ENCODE assay signal across 20 cellular contexts in genomic region chr5:181054871-181055494, GRCh38. TPM values are rescaled to one million over a fixed set of nuclear protein-coding genes. Genes with fewer than 3 reads are reported as not detected.
DNase-seq lines count a peak whose midpoint lies in the region; ATAC-seq and TF ChIP-seq lines count a peak whose summit lies in the region.
"Had no signal": no experiment of that assay in that cellular context is flagged by ENCODE, and none has a peak within 500 bp of the region (broad histone marks: within the 10 kb centered on the region; RNA-seq: fewer than 3 reads in every experiment).

No MANE protein-coding gene starts in this region.

- DNase-seq in CD4-positive, alpha-beta T cell = no peak
- DNase-seq in GM10266 (ENCODE audit: extremely low spot score) = peak; percentile 32
- no peak for DNase-seq in activated B cell treated with CpG ODN at 0.5 μM for 24 hours
- DNase-seq in naive B cell = no peak
- DNase-seq in LoVo (ENCODE audit: low spot score) = no peak
- DNase-seq in DMS153 (lab: John Stamatoyannopoulos, UW) = no peak
- DNase-seq in Ammon's horn (ENCODE audit: low spot score) = no peak
- DNase-seq in neuronal stem cell (ENCODE audit: low spot score) = no peak
- DNase-seq: activated CD4-positive, alpha-beta T cell treated with anti-CD3 and anti-CD28 coated beads, Interleukin-2, amount 10 ng/mL, durations not matched to agents 7 days and 5 days; activated CD8-positive, alpha-beta memory T cell treated with anti-CD3 and anti-CD28 coated beads, Interleukin-2, amount 50 U/mL, for 48 hours; anterior cingulate cortex; cerebellar nuclear complex; effector CD4-positive, alpha-beta T cell; NCI-H1694 treated with DMSO at 0.1 percent for 48 hours; NCI-H226; stimulated activated CD4-positive, alpha-beta T cell treated with anti-CD3 and anti-CD28 coated beads, Interleukin-2, amount 100 ng/mL, for 24 hours had no signal

- no peak overlapping the region for H3K23ac ChIP-seq in neuronal stem cell (ENCODE audit: low read depth, low read length, poor library complexity)

- intact Hi-C loops in CD4-positive, alpha-beta T cell (cut with DNase I, micrococcal nuclease) = no loop called here
- intact Hi-C loops in activated B cell treated with CpG ODN at 0.5 μM for 24 hours (cut with micrococcal nuclease) = loop anchor here (5.0 kb wide), 1 partner anchor 102 kb away; no protein-coding TSS in a partner anchor

- no peak overlapping the region for H3K18ac ChIP-seq in neuronal stem cell (ENCODE audit: low read length)

- no peak overlapping the region for H4K8ac ChIP-seq in neuronal stem cell (ENCODE audit: low read depth, low read length)

- H3K79me1 ChIP-seq in neuronal stem cell (ENCODE audit: low read depth, low read length) = no peaks in the 10 kb centered on the region

- H3K36me3 ChIP-seq in neuronal stem cell (replicated peaks in 1 of 2; ENCODE audit: control insufficient read depth in 2 of 2, insufficient read depth in 2 of 2, low read length in 2 of 2) = peaks cover 0 to 2% of the 10 kb centered on the region in 2 donors
- H3K36me3 ChIP-seq: tibial nerve had no signal

- H2BK15ac ChIP-seq in neuronal stem cell (ENCODE audit: low read length) = no peak overlapping the region

- H2BK5ac ChIP-seq in neuronal stem cell (ENCODE audit: low read length) = no peak overlapping the region

- CTCF ChIA-PET in CD4-positive, alpha-beta T cell (lab: Charles Lee) = no interaction called here
- CTCF ChIA-PET in activated B cell treated with CpG ODN at 0.5 μM for 24 hours (lab: Charles Lee) = interaction anchor here (0.9 to 1.8 kb wide), 3 partner anchors 29 to 271 kb away, joined by 3 to 4 read pairs (median 3); no protein-coding TSS in a partner anchor

- H3K14ac ChIP-seq in neuronal stem cell (ENCODE audit: low read length) = no peak overlapping the region

- no peak overlapping the region for H2AFZ ChIP-seq in neuronal stem cell (ENCODE audit: low read length)
- H2AFZ ChIP-seq: parathyroid adenoma had no signal

- no peak overlapping the region for H3K9ac ChIP-seq in neuronal stem cell (ENCODE audit: low read depth, low read length, poor library complexity)
- H3K9ac ChIP-seq: parathyroid adenoma had no signal

- no peaks in the 10 kb centered on the region for H3K36me3 Mint-ChIP-seq in CD4-positive, alpha-beta T cell (ENCODE audit: low read depth)
- H3K36me3 Mint-ChIP-seq in activated B cell treated with CpG ODN at 0.5 μM for 24 hours (ENCODE audit: low read depth) = no peaks in the 10 kb centered on the region
- peaks cover 0 to 5% of the 10 kb centered on the region in 2 donors for H3K36me3 Mint-ChIP-seq in naive B cell

- no peak overlapping the region for H4K91ac ChIP-seq in neuronal stem cell (ENCODE audit: low read depth, low read length, poor library complexity)

- no peak overlapping the region for H3K4me2 ChIP-seq in neuronal stem cell (ENCODE audit: insufficient read depth, low read length, poor library complexity, severe bottlenecking)

- peaks cover 85% of the 10 kb centered on the region for H3K27me3 ChIP-seq in CD4-positive, alpha-beta T cell (ENCODE audit: control insufficient read depth, insufficient read depth, low read length)
- H3K27me3 ChIP-seq in neuronal stem cell (ENCODE audit: control insufficient read depth in 3 of 3, insufficient read depth in 3 of 3, low read depth in 1 of 3, low read length in 3 of 3) = peaks cover 33 to 94% (median 91%) of the 10 kb centered on the region in 3 experiments

- H2BK120ac ChIP-seq in neuronal stem cell (ENCODE audit: low read depth, low read length) = no peak overlapping the region

- ATAC-seq in CD4-positive, alpha-beta T cell (ENCODE audit: poor library complexity) = no peak
- ATAC-seq in activated B cell treated with CpG ODN at 0.5 μM for 24 hours (ENCODE audit: low read depth) = no peak
- ATAC-seq in naive B cell (ENCODE audit: low read depth in 2 of 2) = no peak

- H3K27ac ChIP-seq in CD4-positive, alpha-beta T cell (ENCODE audit: low read depth, low read length) = no peak overlapping the region
- H3K27ac ChIP-seq in neuronal stem cell (replicated peaks; ENCODE audit: low read length) = no peak overlapping the region
- H3K27ac ChIP-seq: parathyroid adenoma, RWPE1, tibial nerve had no signal

- H3K4me3 ChIP-seq in neuronal stem cell (ENCODE audit: low read length in 2 of 2) = no peak overlapping the region
- H3K4me3 ChIP-seq: tibial nerve had no signal

- no peak overlapping the region for H3K4ac ChIP-seq in neuronal stem cell (ENCODE audit: low read length)

- no peaks in the 10 kb centered on the region for H3K9me3 ChIP-seq in CD4-positive, alpha-beta T cell (ENCODE audit: control insufficient read depth, low read length)
- H3K9me3 ChIP-seq in neuronal stem cell (replicated peaks in 1 of 2; ENCODE audit: control insufficient read depth in 2 of 2, insufficient read depth in 1 of 2, low read depth in 1 of 2, low read length in 2 of 2) = peaks cover 0 to 4% of the 10 kb centered on the region in 2 donors
- H3K9me3 ChIP-seq: tibial nerve had no signal

- no CpG with 5 or more reads among the region's 8 CpGs for WGBS in neuronal stem cell (ENCODE audit: extremely low coverage in 2 of 2, insufficient read length in 2 of 2, insufficient replicate concordance in 1 of 2), 2 donors

- no peak for TF ChIP-seq CTCF in CD4-positive, alpha-beta T cell (IDR thresholded peaks at IDR 0.05)
- TF ChIP-seq CTCF in GM10266 (IDR thresholded peaks at IDR 0.05; ENCODE audit: control insufficient read depth, insufficient read depth, low read depth, missing control alignments) (no peak), activated B cell treated with CpG ODN at 0.5 μM for 24 hours (IDR thresholded peaks at IDR 0.05) (no peak)

- no peaks in the 10 kb centered on the region for H3K9me3 Mint-ChIP-seq in CD4-positive, alpha-beta T cell
- no peaks in the 10 kb centered on the region for H3K9me3 Mint-ChIP-seq in activated B cell treated with CpG ODN at 0.5 μM for 24 hours
- peaks cover 0 to 12% (median 5%) of the 10 kb centered on the region in 7 donors for H3K9me3 Mint-ChIP-seq in naive B cell
- H3K9me3 Mint-ChIP-seq: activated CD4-positive, alpha-beta T cell treated with anti-CD3 and anti-CD28 coated beads, Interleukin-2, amount 10 ng/mL, durations not matched to agents 7 days and 5 days; stimulated activated naive CD8-positive, alpha-beta T cell treated with anti-CD3 and anti-CD28 coated beads, Interleukin-15, Interleukin-2, amounts not matched to agents 100 ng/mL and 50 ng/mL, for 24 hours had no signal

- peaks cover 0 to 4% of the 10 kb centered on the region in 2 donors for H3K4me1 ChIP-seq in neuronal stem cell (ENCODE audit: control insufficient read depth in 2 of 2, insufficient read depth in 1 of 2, low read depth in 1 of 2, low read length in 2 of 2)
- H3K4me1 ChIP-seq: parathyroid adenoma had no signal

- H3K27ac Mint-ChIP-seq in CD4-positive, alpha-beta T cell = no peak overlapping the region
- peak overlapping the region; percentile 46 for H3K27ac Mint-ChIP-seq in activated B cell treated with CpG ODN at 0.5 μM for 24 hours
- H3K27ac Mint-ChIP-seq in naive B cell = no peak overlapping the region
- H3K27ac Mint-ChIP-seq: activated CD4-positive, alpha-beta T cell treated with anti-CD3 and anti-CD28 coated beads, Interleukin-2, amount 10 ng/mL, durations not matched to agents 7 days and 5 days had no signal

- H2AK5ac ChIP-seq in neuronal stem cell (ENCODE audit: low read depth, low read length) = no peak overlapping the region

- H3K4me3 Mint-ChIP-seq in CD4-positive, alpha-beta T cell = peak overlapping the region; percentile 66
- H3K4me3 Mint-ChIP-seq in activated B cell treated with CpG ODN at 0.5 μM for 24 hours (peak overlapping the region; percentile 85), naive B cell (peak overlapping the region in 5 of 8 donors; percentile 20 to 88 (median 81))
- H3K4me3 Mint-ChIP-seq: activated CD4-positive, alpha-beta T cell treated with anti-CD3 and anti-CD28 coated beads, Interleukin-2, amount 10 ng/mL, durations not matched to agents 7 days and 5 days had no signal

- POLR2A ChIA-PET in CD4-positive, alpha-beta T cell (lab: Charles Lee) = interaction anchor here (0.6 kb wide), 1 partner anchor 10 kb away, joined by 3 read pairs; no protein-coding TSS in a partner anchor
- POLR2A ChIA-PET in activated B cell treated with CpG ODN at 0.5 μM for 24 hours (lab: Charles Lee) = interaction anchor here (1.3 kb wide), 1 partner anchor 194 kb away, joined by 3 read pairs; no protein-coding TSS in a partner anchor

- no peak overlapping the region for H2BK12ac ChIP-seq in neuronal stem cell (ENCODE audit: low read length)

- peaks cover 86% of the 10 kb centered on the region for H3K27me3 Mint-ChIP-seq in CD4-positive, alpha-beta T cell
- H3K27me3 Mint-ChIP-seq in activated B cell treated with CpG ODN at 0.5 μM for 24 hours (peaks cover 54% of the 10 kb centered on the region), naive B cell (peaks cover 50 to 84% (median 80%) of the 10 kb centered on the region in 3 donors)

- H3K4me1 Mint-ChIP-seq in CD4-positive, alpha-beta T cell (ENCODE audit: low read depth) = peaks cover 20% of the 10 kb centered on the region
- H3K4me1 Mint-ChIP-seq in activated B cell treated with CpG ODN at 0.5 μM for 24 hours (peaks cover 49% of the 10 kb centered on the region), naive B cell (peaks cover 17 to 31% (median 28%) of the 10 kb centered on the region in 3 donors)

RNA-seq across cellular contexts. Expression of gene BTNL9, which starts 14.9 kb away (rescaled TPM):
- total RNA-seq in CD4-positive, alpha-beta T cell = not detected
- 24.3 and 27.6 TPM in 2 replicates for total RNA-seq in activated B cell treated with CpG ODN at 0.5 μM for 24 hours
- polyA plus RNA-seq in naive B cell (ENCODE audit: low read depth in 6 of 6) = 1 to 10 TPM in 1 of 6 donors, under 1 TPM in 5; 0.08 to 1.4 (median 0.58) TPM
- polyA plus RNA-seq in neuronal stem cell (2013, experiment 1 of 2) = 0.11 TPM
- polyA plus RNA-seq in neuronal stem cell (2013, experiment 2 of 2) = 0.21 TPM
- total RNA-seq: activated CD4-positive, alpha-beta T cell treated with anti-CD3 and anti-CD28 coated beads, Interleukin-2, amount 10 ng/mL, durations not matched to agents 7 days and 5 days had no signal

Comparison
In these comparisons a context has a peak if more than half of its experiments do, and no peak if none do; other contexts are left out.
1. RNA of gene BTNL9, which starts 14.9 kb away (total RNA-seq): 24.3 to 27.6 TPM in activated B cell treated with CpG ODN at 0.5 μM for 24 hours; not detected in CD4-positive, alpha-beta T cell; every median in the first group is over 10 times any median in the second.
2. Peak in every context shown above with its lines, with median percentiles within 50 percentile points of each other: H3K4me3 Mint-ChIP-seq.